27 cellular contexts compared by ENCODE assay signal in the genomic region with DNA sequence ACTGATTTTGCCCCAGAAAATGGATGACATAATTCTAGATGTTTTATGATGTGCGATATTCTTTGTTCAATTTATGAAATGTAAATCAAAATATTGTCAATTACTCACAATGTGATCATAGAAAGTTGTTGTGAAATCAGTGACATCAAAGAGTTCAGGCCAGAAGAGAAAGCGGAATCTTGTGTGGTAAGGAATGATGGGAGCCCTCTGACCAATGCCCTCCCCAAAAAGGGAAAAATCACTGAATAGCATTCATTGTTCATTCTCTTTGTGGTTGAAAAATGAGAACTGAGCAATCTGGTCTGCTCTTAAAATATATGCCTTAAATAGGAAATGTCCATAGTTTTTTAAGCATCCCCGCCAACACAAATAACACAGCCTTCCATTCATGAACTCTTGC.
DNase-seq lines count a peak whose midpoint lies in the region; ATAC-seq and TF ChIP-seq lines count a peak whose summit lies in the region.
"Had no signal": no experiment of that assay in that cellular context is flagged by ENCODE, and none has a peak within 500 bp of the region (broad histone marks: within the 10 kb centered on the region; RNA-seq: fewer than 3 reads in every experiment).

No MANE protein-coding gene starts in this region.

- H3K27ac ChIP-seq in effector memory CD4-positive, alpha-beta T cell (ENCODE audit: insufficient read depth, low read length, poor library complexity, severe bottlenecking): no peak overlapping the region
- no peak overlapping the region for H3K27ac ChIP-seq in MM.1S (ENCODE audit: low read length)
- H3K27ac ChIP-seq: left lung, parathyroid adenoma, stomach, transverse colon had no signal

- H3K36me3 ChIP-seq in effector memory CD4-positive, alpha-beta T cell (ENCODE audit: control insufficient read depth, insufficient read depth, low read length): no peaks in the 10 kb centered on the region
- no peaks in the 10 kb centered on the region for H3K36me3 ChIP-seq in MM.1S (replicated peaks; ENCODE audit: insufficient read depth, low read length)
- H3K36me3 ChIP-seq: BE2C, left lung, stomach, transverse colon had no signal

- H3K9me3 ChIP-seq in effector memory CD4-positive, alpha-beta T cell (ENCODE audit: control insufficient read depth, low read length): no peaks in the 10 kb centered on the region
- no peaks in the 10 kb centered on the region for H3K9me3 ChIP-seq in MM.1S (replicated peaks; ENCODE audit: insufficient read depth, low read length)
- H3K9me3 ChIP-seq: BE2C, left lung, stomach, transverse colon had no signal

- H3K9ac ChIP-seq in MM.1S (ENCODE audit: low read length): no peak overlapping the region
- H3K9ac ChIP-seq: parathyroid adenoma had no signal

- no peak overlapping the region for H3K4me2 ChIP-seq in MM.1S (ENCODE audit: low read depth, low read length)

- H3F3A ChIP-seq in MM.1S (ENCODE audit: insufficient read depth, low read length): no peaks in the 10 kb centered on the region

- no peaks in the 10 kb centered on the region for H3K9me2 ChIP-seq in MM.1S (replicated peaks; ENCODE audit: insufficient read depth, low read length)

- H3K27me3 ChIP-seq in effector memory CD4-positive, alpha-beta T cell (replicated peaks; ENCODE audit: control insufficient read depth, insufficient read depth, low read length, poor library complexity, severe bottlenecking): no peaks in the 10 kb centered on the region
- no peaks in the 10 kb centered on the region for H3K27me3 ChIP-seq in MM.1S (replicated peaks; ENCODE audit: insufficient read depth, low read length)
- H3K27me3 ChIP-seq: BE2C, left lung, stomach, transverse colon had no signal

- TF ChIP-seq CTCF in astrocyte of the spinal cord (IDR thresholded peaks at IDR 0.05; ENCODE audit: low read depth, low read length) (no peak), fibroblast of the aortic adventitia (IDR thresholded peaks at IDR 0.05; ENCODE audit: insufficient read depth, low read length) (no peak), MM.1S (IDR thresholded peaks at IDR 0.05; ENCODE audit: low read length) (no peak)

- H4K20me1 ChIP-seq in MM.1S (ENCODE audit: insufficient read depth, low read length): no peaks in the 10 kb centered on the region

- ATAC-seq in GM21825 (IDR thresholded peaks at IDR 0.05; ENCODE audit: unreplicated experiment) (no peak), HG03108 (IDR thresholded peaks at IDR 0.05; ENCODE audit: unreplicated experiment) (no peak)
- ATAC-seq: left lung; natural killer cell treated with Interleukin-12 subunit alpha and Interleukin-12 subunit beta and Interleukin-15 and Interleukin-18, amount 100 ng/mL, for 72 hours; right cardiac atrium; Right ventricle myocardium inferior; T-cell had no signal

- DNase-seq in COLO829 (ENCODE audit: low spot score) (peak; percentile 80), LHCN-M2 (ENCODE audit: low read depth) (peak; percentile 94), astrocyte of the spinal cord (ENCODE audit: low read depth, low spot score) (peak; percentile 70), fibroblast of the aortic adventitia (ENCODE audit: low read depth) (peak; percentile 7), MM.1S (no peak)
- no peak for DNase-seq in effector memory CD4-positive, alpha-beta T cell
- DNase-seq: activated CD4-positive, alpha-beta T cell treated with anti-CD3 and anti-CD28 coated beads for 1 hour; activated naive CD4-positive, alpha-beta T cell; activated T-cell treated with anti-CD3 and anti-CD28 coated beads, Interleukin-2, amount 50 U/mL, for 24 hours; BE2C; COR-L47; DND-41; KBM-7; left lung; midbrain; NCI-H1092; NCI-H1930; right cardiac atrium; stimulated activated CD4-positive, alpha-beta T cell treated with anti-CD3 and anti-CD28 coated beads, Interleukin-12 subunit alpha, Interleukin-12 subunit beta, amount 100 ng/mL, for 4 hours; stomach; T-cell; transverse colon had no signal

- H3K4me3 ChIP-seq in astrocyte of the spinal cord (ENCODE audit: low read depth, low read length): no peak overlapping the region
- H3K4me3 ChIP-seq in fibroblast of the aortic adventitia (ENCODE audit: low read depth, low read length): no peak overlapping the region
- no peak overlapping the region for H3K4me3 ChIP-seq in effector memory CD4-positive, alpha-beta T cell (ENCODE audit: insufficient read depth, low read depth, low read length, poor library complexity, severe bottlenecking)
- no peak overlapping the region for H3K4me3 ChIP-seq in MM.1S (ENCODE audit: low read length)
- H3K4me3 ChIP-seq: left lung, stomach, transverse colon had no signal

- H3K4me1 ChIP-seq in effector memory CD4-positive, alpha-beta T cell (ENCODE audit: control insufficient read depth, insufficient read depth, low read length, poor library complexity, severe bottlenecking): no peaks in the 10 kb centered on the region
- H3K4me1 ChIP-seq in MM.1S (ENCODE audit: low read length): no peaks in the 10 kb centered on the region
- H3K4me1 ChIP-seq: BE2C, left lung, parathyroid adenoma, stomach, transverse colon had no signal

- no peaks in the 10 kb centered on the region for H3K79me2 ChIP-seq in MM.1S (ENCODE audit: low read length)
- H3K79me2 ChIP-seq: parathyroid adenoma had no signal

- in situ Hi-C loops in astrocyte of the spinal cord (cut with HindIII; ENCODE audit: low sequenced_read_pairs): no loop called here

- no peak overlapping the region for H2AFZ ChIP-seq in MM.1S (ENCODE audit: low read length)
- H2AFZ ChIP-seq: parathyroid adenoma had no signal

Comparison
In these comparisons a context has a peak if more than half of its experiments do, and no peak if none do; other contexts are left out.
1. DNase-seq: peak in COLO829 (single experiment), LHCN-M2 (single experiment), astrocyte of the spinal cord (single experiment) and fibroblast of the aortic adventitia (single experiment); none in effector memory CD4-positive, alpha-beta T cell (0 of 3) and MM.1S (single experiment).